ENCODE assay signal across 8 cellular contexts in the genomic region with DNA sequence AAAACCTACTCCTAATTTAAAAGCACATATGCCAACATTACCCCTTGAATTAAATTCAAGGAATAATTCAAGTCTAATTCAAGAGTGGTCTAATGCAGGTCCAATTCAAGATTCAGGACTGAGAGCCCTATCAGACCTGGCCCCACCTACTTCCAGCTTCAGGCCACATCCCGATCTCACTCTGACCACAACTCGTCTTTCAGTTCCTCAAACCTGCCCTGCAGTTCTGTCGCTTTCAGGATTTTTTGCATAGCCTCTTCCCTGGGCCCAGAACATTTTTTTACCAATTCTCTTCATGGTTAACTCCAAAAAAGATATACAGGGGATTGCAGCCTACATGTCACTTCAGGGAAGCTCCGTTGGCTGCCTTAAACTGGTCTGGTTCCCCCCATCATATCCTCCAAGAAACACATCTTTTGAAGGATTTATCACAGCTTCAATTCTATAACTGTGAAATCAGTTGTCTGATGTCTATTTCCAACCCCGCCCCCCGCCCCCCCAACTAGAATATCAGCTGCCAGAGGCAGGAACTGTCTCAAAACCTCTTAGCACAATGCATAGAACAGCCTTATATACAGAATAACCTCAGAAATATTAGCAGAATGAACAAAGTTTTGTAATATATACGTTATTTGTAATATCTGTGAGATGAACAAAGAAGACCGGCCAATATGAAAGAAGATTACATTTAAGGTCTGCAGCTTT. TPM values are rescaled to one million over a fixed set of nuclear protein-coding genes. Genes with fewer than 3 reads are reported as not detected.
DNase-seq lines count a peak whose midpoint lies in the region; ATAC-seq and TF ChIP-seq lines count a peak whose summit lies in the region.

No MANE protein-coding gene starts in this region.

- H3K9me3 Mint-ChIP-seq in activated T-cell treated with anti-CD3 and anti-CD28 coated beads, Interleukin-2, amount 50 U/mL, for 72 hours, result no peaks in the 10 kb centered on the region

- peak overlapping the region; percentile 87 for H3K27ac Mint-ChIP-seq in activated T-cell treated with anti-CD3 and anti-CD28 coated beads, Interleukin-2, amount 50 U/mL, for 72 hours

- peaks cover 7% of the 10 kb centered on the region for H3K4me1 ChIP-seq in prostate gland (replicated peaks)

- H3K4me3 ChIP-seq in prostate gland, result no peak overlapping the region

- H3K9me3 ChIP-seq in prostate gland, result no peaks in the 10 kb centered on the region

- peaks cover 88% of the 10 kb centered on the region for H3K4me1 Mint-ChIP-seq in activated T-cell treated with anti-CD3 and anti-CD28 coated beads, Interleukin-2, amount 50 U/mL, for 72 hours (ENCODE audit: low read depth)

- no peak for ATAC-seq in activated T-cell treated with anti-CD3 and anti-CD28 coated beads, Interleukin-2, amount 50 U/mL, for 72 hours (replicated peaks in 1 of 2)
- ATAC-seq in HG03045 (IDR thresholded peaks at IDR 0.05; ENCODE audit: unreplicated experiment) (peak; percentile 84), sciatic nerve (no peak)
- ATAC-seq in stimulated activated naive CD8-positive, alpha-beta T cell treated with anti-CD3 and anti-CD28 coated beads, Interleukin-15, Interleukin-2, amounts not matched to agents 100 U/mL and 50 U/mL, for 24 hours, result no peak

- peak in 1 of 2 donors; percentile 45 for DNase-seq in activated T-cell treated with anti-CD3 and anti-CD28 coated beads, Interleukin-2, amount 50 U/mL, for 72 hours
- no peak for DNase-seq in activated T-cell treated with anti-CD3 and anti-CD28 coated beads, Interleukin-2, amount 50 U/mL, for 48 hours
- peak; percentile 80 for DNase-seq in SKM-1 treated with dmso at 0.1 percent for 144 hours (lab: John Stamatoyannopoulos, UW; ENCODE audit: unreplicated experiment)
- DNase-seq in stimulated activated naive CD8-positive, alpha-beta T cell treated with anti-CD3 and anti-CD28 coated beads, Interleukin-15, Interleukin-2, amounts not matched to agents 100 U/mL and 50 U/mL, for 24 hours, result peak; percentile 34
- no peak for DNase-seq in sciatic nerve (ENCODE audit: low spot score)
- no peak for DNase-seq in NCI-H345 treated with DMSO at 0.1 percent for 48 hours (lab: John Stamatoyannopoulos, UW; ENCODE audit: unreplicated experiment)
- DNase-seq in prostate gland (ENCODE audit: low spot score), result no peak

- H3K27me3 Mint-ChIP-seq in activated T-cell treated with anti-CD3 and anti-CD28 coated beads, Interleukin-2, amount 50 U/mL, for 72 hours (ENCODE audit: low read depth), result no peaks in the 10 kb centered on the region

- intact Hi-C loops in sciatic nerve (cut with DNase I) (no loop called here), prostate gland (cut with DNase I) (no loop called here)

- no peaks in the 10 kb centered on the region for H3K27me3 ChIP-seq in prostate gland (replicated peaks; ENCODE audit: insufficient read depth)

- TF ChIP-seq POLR2A in prostate gland (IDR thresholded peaks at IDR 0.05), result no peak

- H3K4me3 Mint-ChIP-seq in activated T-cell treated with anti-CD3 and anti-CD28 coated beads, Interleukin-2, amount 50 U/mL, for 72 hours, result peak overlapping the region; percentile 59 to 85

- H3K27ac ChIP-seq in prostate gland, result no peak overlapping the region

- H3K36me3 ChIP-seq in prostate gland, result no peaks in the 10 kb centered on the region

- H3K36me3 Mint-ChIP-seq in activated T-cell treated with anti-CD3 and anti-CD28 coated beads, Interleukin-2, amount 50 U/mL, for 72 hours (ENCODE audit: insufficient read depth in 2 of 2), result peaks cover 15% of the 10 kb centered on the region in 2 donors

- no peak for TF ChIP-seq CTCF in prostate gland (IDR thresholded peaks at IDR 0.05)

- WGBS in prostate gland, result 71% methylated on average over 8 of the region's 8 CpGs

RNA-seq across cellular contexts. Expression of a gene that starts 20.8 kb away (rescaled TPM):
- total RNA-seq in activated T-cell treated with anti-CD3 and anti-CD28 coated beads, Interleukin-2, amount 50 U/mL, for 72 hours, result 100 to 1,000 TPM in 1 of 2 donors, 10 to 100 TPM in 1; 77.7 to 107 TPM
- 36.2 TPM for total RNA-seq in sciatic nerve
- 10 to 100 TPM; 48.1 to 65.0 TPM for total RNA-seq in prostate gland

Comparison
In these comparisons a context has a peak if more than half of its experiments do, and no peak if none do; other contexts are left out.
1. DNase-seq: peak in SKM-1 treated with dmso at 0.1 percent for 144 hours (single experiment) and stimulated activated naive CD8-positive, alpha-beta T cell treated with anti-CD3 and anti-CD28 coated beads, Interleukin-15, Interleukin-2, amounts not matched to agents 100 U/mL and 50 U/mL, for 24 hours (single experiment); none in activated T-cell treated with anti-CD3 and anti-CD28 coated beads, Interleukin-2, amount 50 U/mL, for 48 hours (0 of 2), sciatic nerve (single experiment), NCI-H345 treated with DMSO at 0.1 percent for 48 hours (single experiment) and prostate gland (single experiment).